ENCODE assay signal across 16 cellular contexts in the genomic region with DNA sequence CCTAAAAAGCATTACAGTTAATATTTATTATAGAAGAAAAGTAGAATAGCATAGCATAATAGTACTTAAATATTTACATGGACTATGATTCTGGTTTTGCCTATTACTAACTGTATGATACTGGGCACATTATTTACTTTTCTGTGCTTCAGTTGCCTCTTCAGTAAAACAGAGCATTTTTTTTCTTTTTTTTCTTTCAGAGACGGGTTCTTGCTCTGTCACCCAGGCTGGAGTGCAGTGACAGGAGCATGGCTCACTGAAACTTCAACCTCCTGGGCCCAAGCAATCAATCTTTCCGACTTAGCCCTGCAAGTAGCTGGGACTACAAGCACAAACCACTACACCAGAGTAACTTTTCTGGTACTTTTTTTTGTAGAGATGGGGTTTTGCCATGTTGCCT. TPM values are rescaled to one million over a fixed set of nuclear protein-coding genes. Genes with fewer than 3 reads are reported as not detected.
DNase-seq lines count a peak whose midpoint lies in the region; ATAC-seq and TF ChIP-seq lines count a peak whose summit lies in the region.
"Had no signal": no experiment of that assay in that cellular context is flagged by ENCODE, and none has a peak within 500 bp of the region (broad histone marks: within the 10 kb centered on the region; RNA-seq: fewer than 3 reads in every experiment).

No MANE protein-coding gene starts in this region.

- no peak for TF ChIP-seq EP300 in transverse colon (IDR thresholded peaks at IDR 0.05; ENCODE audit: low read depth)
- TF ChIP-seq EP300 in ovary (IDR thresholded peaks at IDR 0.05): no peak

- H3K9me3 ChIP-seq in ectodermal cell (ENCODE audit: control insufficient read depth, low read length) (no peaks in the 10 kb centered on the region), right lobe of liver (no peaks in the 10 kb centered on the region), transverse colon (no peaks in the 10 kb centered on the region), ovary (no peaks in the 10 kb centered on the region)
- H3K9me3 ChIP-seq: BE2C had no signal

- DNase-seq in right lobe of liver (no peak), transverse colon (no peak), NCI-H1417 (lab: John Stamatoyannopoulos, UW) (no peak), ovary (no peak)
- DNase-seq: ACHN; BE2C; CD4-positive, CD25-positive, alpha-beta regulatory T cell; CD8-positive, alpha-beta memory T cell; COR-L47; DMS 273 treated with DMSO at 0.1 percent for 48 hours; DMS79; GDM1; H9 had no signal

- intact Hi-C loops in right lobe of liver (cut with DNase I): no loop called here
- intact Hi-C loops in transverse colon (cut with DNase I; ENCODE audit: low total_unique reads): no loop called here
- intact Hi-C loops in ovary (cut with DNase I): no loop called here

- no peaks in the 10 kb centered on the region for H3K4me1 ChIP-seq in ectodermal cell (ENCODE audit: control insufficient read depth, insufficient read depth, low read length)
- H3K4me1 ChIP-seq in right lobe of liver: peaks cover 0 to 13% (median 5%) of the 10 kb centered on the region in 4 donors
- H3K4me1 ChIP-seq in transverse colon: peaks cover 0 to 13% (median 3%) of the 10 kb centered on the region in 4 donors
- no peaks in the 10 kb centered on the region for H3K4me1 ChIP-seq in ovary (ENCODE audit: insufficient read depth)
- H3K4me1 ChIP-seq: BE2C had no signal

- 88 to 90% methylated on average over 2 of the region's 2 CpGs for WGBS in ectodermal cell, 2 experiments
- 38% methylated on average over 2 of the region's 2 CpGs for WGBS in right lobe of liver (ENCODE audit: insufficient coverage, low coverage, low lambda C conversion rate, missing lambda C conversion rate)
- WGBS in transverse colon (ENCODE audit: low coverage in 1 of 2), 2 donors: 77 to 92% methylated on average over 2 of the region's 2 CpGs
- WGBS in ovary, 3 donors: 83 to 89% (median 87%) methylated on average over 2 of the region's 2 CpGs

- TF ChIP-seq POLR2A in right lobe of liver (IDR thresholded peaks at IDR 0.05) (no peak), transverse colon (IDR thresholded peaks at IDR 0.05) (no peak), ovary (IDR thresholded peaks at IDR 0.05) (no peak)

- in situ Hi-C loops in transverse colon (cut with MboI; ENCODE audit: low pct_ligation_motif_present in 1 of 4, low pct_unique_long_range_greater_than_20kb in 1 of 4, low sequenced_read_pairs in 3 of 4): no loop called here

- H3K27me3 ChIP-seq in ectodermal cell (ENCODE audit: control insufficient read depth, insufficient read depth, low read length, poor library complexity, severe bottlenecking): no peaks in the 10 kb centered on the region
- H3K27me3 ChIP-seq in right lobe of liver: no peaks in the 10 kb centered on the region
- no peaks in the 10 kb centered on the region for H3K27me3 ChIP-seq in transverse colon
- H3K27me3 ChIP-seq in ovary: no peaks in the 10 kb centered on the region
- H3K27me3 ChIP-seq: BE2C had no signal

- peaks cover 21% of the 10 kb centered on the region for H3K36me3 ChIP-seq in ectodermal cell (ENCODE audit: control insufficient read depth, insufficient read depth, low read length)
- H3K36me3 ChIP-seq in right lobe of liver: no peaks in the 10 kb centered on the region
- H3K36me3 ChIP-seq in transverse colon: peaks cover 0 to 27% (median 0%) of the 10 kb centered on the region in 4 donors
- H3K36me3 ChIP-seq in ovary: no peaks in the 10 kb centered on the region

- H3K4me3 ChIP-seq in ectodermal cell (ENCODE audit: insufficient read depth, low read depth, low read length) (no peak overlapping the region), right lobe of liver (no peak overlapping the region), transverse colon (no peak overlapping the region), ovary (no peak overlapping the region)

- H3K27ac ChIP-seq in VCaP: peak overlapping the region; percentile 67
- H3K27ac ChIP-seq in ectodermal cell (ENCODE audit: insufficient read depth, low read depth, low read length, poor library complexity, severe bottlenecking): peak overlapping the region; percentile 4
- peak overlapping the region in 2 of 3 donors; percentile 22 to 70 for H3K27ac ChIP-seq in right lobe of liver
- peak overlapping the region in 3 of 4 donors; percentile 29 to 54 (median 54) for H3K27ac ChIP-seq in transverse colon
- H3K27ac ChIP-seq in ovary: no peak overlapping the region

- ATAC-seq in right lobe of liver (peak; percentile 49 to 61 (median 56)), HG03175 (IDR thresholded peaks at IDR 0.05; ENCODE audit: unreplicated experiment) (no peak)

- TF ChIP-seq CTCF in VCaP (conservative IDR thresholded peaks at IDR 0.05) (no peak), right lobe of liver (IDR thresholded peaks at IDR 0.05) (no peak), transverse colon (IDR thresholded peaks at IDR 0.05) (no peak), ovary (IDR thresholded peaks at IDR 0.05) (no peak)

RNA-seq across cellular contexts. Expression of gene GYG1, which starts 47.0 kb away (rescaled TPM):
- polyA plus RNA-seq in ectodermal cell (2013, experiment 1 of 4): 32.0 TPM
- polyA plus RNA-seq in ectodermal cell (2013, experiment 2 of 4): 28.8 TPM
- polyA plus RNA-seq in ectodermal cell (2013, experiment 3 of 4): 34.3 TPM
- 35.7 TPM for polyA plus RNA-seq in ectodermal cell (2013, experiment 4 of 4)
- 10 to 100 TPM in 3 of 6 experiments, 1 to 10 TPM in 3; 6.6 to 16.3 (median 10.3) TPM for total RNA-seq in right lobe of liver
- total RNA-seq in transverse colon: 10 to 100 TPM; 19.8 to 89.8 (median 35.3) TPM
- 10 to 100 TPM; 23.8 to 73.8 (median 54.0) TPM for total RNA-seq in ovary
- polyA plus RNA-seq in ovary: 10 to 100 TPM; 58.4 to 86.1 TPM

RNA-seq across cellular contexts. Expression of gene HLTF, which starts 48.0 kb away (rescaled TPM):
- 18.2 TPM for polyA plus RNA-seq in ectodermal cell (2013, experiment 1 of 4)
- polyA plus RNA-seq in ectodermal cell (2013, experiment 2 of 4): 20.2 TPM
- 23.4 TPM for polyA plus RNA-seq in ectodermal cell (2013, experiment 3 of 4)
- 27.2 TPM for polyA plus RNA-seq in ectodermal cell (2013, experiment 4 of 4)
- total RNA-seq in right lobe of liver (10 to 100 TPM; 10.5 to 14.6 (median 12.3) TPM), transverse colon (10 to 100 TPM in 2 of 4 donors, 1 to 10 TPM in 2; 3.0 to 13.5 (median 7.2) TPM), ovary (10 to 100 TPM; 19.8 to 35.3 (median 31.3) TPM)
- 10 to 100 TPM; 11.3 to 20.2 TPM for polyA plus RNA-seq in ovary

Comparison
In these comparisons a context has a peak if more than half of its experiments do, and no peak if none do; other contexts are left out.
1. H3K27ac ChIP-seq: peak in VCaP (single experiment), ectodermal cell (single experiment), right lobe of liver (2 of 3) and transverse colon (3 of 4); none in ovary (0 of 2).